ENCODE assay signal across 13 cellular contexts in the genomic region with DNA sequence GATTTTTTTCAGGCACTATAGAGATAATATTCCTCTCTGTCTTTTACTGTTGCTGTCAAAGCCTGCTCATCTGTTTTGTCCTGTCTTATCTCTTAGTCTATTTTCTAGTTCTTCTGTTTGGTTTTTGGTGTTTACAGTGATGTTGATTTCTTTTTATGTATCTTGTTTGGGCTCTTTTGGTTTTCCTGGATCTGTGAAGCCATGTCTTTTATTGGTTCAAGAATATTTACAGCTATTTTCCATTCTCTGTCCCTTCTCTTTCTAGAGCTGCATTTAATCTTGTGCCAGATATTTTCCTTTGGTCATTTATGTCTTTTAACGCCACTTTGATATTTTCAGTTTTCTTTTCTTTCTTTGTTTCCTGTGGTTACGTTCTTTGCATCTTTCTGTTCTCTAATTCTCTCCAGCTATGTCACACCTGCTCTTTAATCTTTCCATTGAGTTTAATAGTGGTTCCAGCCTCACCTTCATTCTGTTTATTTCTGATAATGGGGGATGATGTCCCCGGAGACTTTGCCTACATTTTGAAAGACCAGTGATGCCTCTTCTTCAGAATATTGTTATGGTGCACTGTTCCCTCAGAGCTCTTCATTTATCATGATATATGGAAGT. TPM values are rescaled to one million over a fixed set of nuclear protein-coding genes. Genes with fewer than 3 reads are reported as not detected.
DNase-seq lines count a peak whose midpoint lies in the region; ATAC-seq and TF ChIP-seq lines count a peak whose summit lies in the region.
"Had no signal": no experiment of that assay in that cellular context is flagged by ENCODE, and none has a peak within 500 bp of the region (broad histone marks: within the 10 kb centered on the region; RNA-seq: fewer than 3 reads in every experiment).

No MANE protein-coding gene starts in this region.

- H3K27me3 Mint-ChIP-seq in natural killer cell (ENCODE audit: low read depth in 2 of 2): no peaks in the 10 kb centered on the region

- intact Hi-C loops in natural killer cell (cut with micrococcal nuclease): no loop called here

- peak overlapping the region; percentile 26 for H3K4me3 Mint-ChIP-seq in natural killer cell

- TF ChIP-seq CTCF in MM.1S (IDR thresholded peaks at IDR 0.05; ENCODE audit: low read length) (no peak), natural killer cell (IDR thresholded peaks at IDR 0.05) (no peak)

- H3K4me3 ChIP-seq in MM.1S (ENCODE audit: low read length): peak overlapping the region; percentile 21; the same call in 1 of the 2 replicates
- H3K4me3 ChIP-seq: adrenal gland had no signal

- peak overlapping the region; percentile 35; the same call in 1 of the 2 replicates for H3K9ac ChIP-seq in MM.1S (ENCODE audit: low read length)

- ATAC-seq in GM18858 (IDR thresholded peaks at IDR 0.05; ENCODE audit: unreplicated experiment): peak; percentile 78
- ATAC-seq in GM21423 (IDR thresholded peaks at IDR 0.05; ENCODE audit: unreplicated experiment): peak; percentile 66
- no peak for ATAC-seq in natural killer cell
- ATAC-seq in GM19463 (IDR thresholded peaks at IDR 0.05; ENCODE audit: unreplicated experiment): no peak
- ATAC-seq: right cardiac atrium had no signal

- H3K4me2 ChIP-seq in MM.1S (ENCODE audit: low read depth, low read length): peak overlapping the region; percentile 70

- peaks cover 16% of the 10 kb centered on the region for H3F3A ChIP-seq in MM.1S (ENCODE audit: insufficient read depth, low read length)

- peaks cover 35% of the 10 kb centered on the region for H3K36me3 Mint-ChIP-seq in natural killer cell

- H4K20me1 ChIP-seq in MM.1S (ENCODE audit: insufficient read depth, low read length): peaks cover 4% of the 10 kb centered on the region; the same call in 1 of the 2 replicates

- H3K27ac Mint-ChIP-seq in natural killer cell: peak overlapping the region; percentile 60 to 76

- H3K27ac ChIP-seq in MM.1S (ENCODE audit: low read length): peak overlapping the region; percentile 88
- H3K27ac ChIP-seq: adrenal gland had no signal

- H3K27me3 ChIP-seq in MM.1S (replicated peaks; ENCODE audit: insufficient read depth, low read length): no peaks in the 10 kb centered on the region
- H3K27me3 ChIP-seq: adrenal gland had no signal

- H3K9me2 ChIP-seq in MM.1S (replicated peaks; ENCODE audit: insufficient read depth, low read length): no peaks in the 10 kb centered on the region

- no peak overlapping the region for H2AFZ ChIP-seq in MM.1S (ENCODE audit: low read length)

- H3K4me1 ChIP-seq in MM.1S (ENCODE audit: low read length): peaks cover 24% of the 10 kb centered on the region

- peaks cover 98% of the 10 kb centered on the region for H3K79me2 ChIP-seq in MM.1S (ENCODE audit: low read length)

- H3K4me1 Mint-ChIP-seq in natural killer cell: peaks cover 48 to 60% of the 10 kb centered on the region in 2 donors

- peaks cover 30% of the 10 kb centered on the region for H3K36me3 ChIP-seq in MM.1S (replicated peaks; ENCODE audit: insufficient read depth, low read length)

- H3K9me3 Mint-ChIP-seq in natural killer cell: peaks cover 2 to 14% of the 10 kb centered on the region in 2 donors

- DNase-seq in MM.1S: peak; percentile 41
- DNase-seq in natural killer cell: no peak
- DNase-seq in SHP77 treated with DMSO at 0.1 percent for 48 hours (lab: John Stamatoyannopoulos, UW): no peak
- DNase-seq in kidney tubule cell (ENCODE audit: low spot score): no peak
- DNase-seq: adrenal gland, glutamatergic neuron, midbrain, NCI-H1105, OCI-M1, right cardiac atrium had no signal

- no peaks in the 10 kb centered on the region for H3K9me3 ChIP-seq in MM.1S (replicated peaks; ENCODE audit: insufficient read depth, low read length)

RNA-seq across cellular contexts. Expression of a gene that starts 32.0 kb away (rescaled TPM):
- total RNA-seq in natural killer cell: 100 to 1,000 TPM; 200 to 240 (median 203) TPM

Comparison
In these comparisons a context has a peak if more than half of its experiments do, and no peak if none do; other contexts are left out.
1. ATAC-seq: peak in GM18858 (single experiment) and GM21423 (single experiment); none in natural killer cell (0 of 3) and GM19463 (single experiment).